ENCODE assay signal across 23 cellular contexts in the genomic region with DNA sequence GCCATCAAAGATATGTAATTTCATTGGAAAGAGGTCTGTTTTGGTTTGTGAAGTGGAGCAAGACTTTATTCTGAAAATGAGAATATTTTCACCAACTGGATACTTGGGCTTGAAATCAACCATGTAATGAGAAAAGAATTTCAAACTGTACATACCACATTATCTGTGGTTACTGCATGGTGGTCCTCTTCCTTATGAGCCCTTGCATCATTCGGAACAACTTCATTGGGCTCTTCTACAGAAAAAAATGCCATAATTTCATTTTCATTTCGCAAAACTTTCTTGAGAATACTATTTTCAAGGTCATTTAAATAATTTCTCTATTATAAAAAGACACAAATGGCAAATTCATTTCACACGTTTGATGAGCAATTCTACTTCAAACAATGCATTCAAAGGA.
DNase-seq lines count a peak whose midpoint lies in the region; FAIRE-seq and TF ChIP-seq lines count a peak whose summit lies in the region.
"Had no signal": no experiment of that assay in that cellular context is flagged by ENCODE, and none has a peak within 500 bp of the region (broad histone marks: within the 10 kb centered on the region; RNA-seq: fewer than 3 reads in every experiment).

No MANE protein-coding gene starts in this region.

- peak overlapping the region; percentile 94 for H3K27ac ChIP-seq in SJSA1
- H3K27ac ChIP-seq: C4-2B, KMS-11 had no signal

- FAIRE-seq in D721Med (lab: Jason Lieb, UNC) (peak; percentile 11), GM12892 (lab: Jason Lieb, UNC) (no peak)
- FAIRE-seq: A204.1 had no signal

- no peak for TF ChIP-seq POLR2A in GM12892 (IDR thresholded peaks at IDR 0.05; ENCODE audit: low read depth, low read length)

- no peak for DNase-seq in D721Med (ENCODE audit: insufficient read length, low spot score)
- peak in 1 of 2 experiments; percentile 64 for DNase-seq in SJSA1 (ENCODE audit: low read depth in 1 of 2, low spot score in 2 of 2)
- DNase-seq in fibroblast of pulmonary artery (ENCODE audit: low read depth), result peak; percentile 9
- no peak for DNase-seq in GM13977 (ENCODE audit: low spot score)
- no peak for DNase-seq in putamen (ENCODE audit: low spot score)
- DNase-seq in GM12892 (ENCODE audit: insufficient read length), result no peak
- no peak for DNase-seq in iPS-NIHi7 (ENCODE audit: extremely low spot score)
- DNase-seq: CD8-positive, alpha-beta T cell; DMS79 treated with DMSO at 0.1 percent for 48 hours; H9; NCI-H1048; NCI-H1417; NCI-H1694; NCI-H2029 treated with DMSO at 0.1 percent for 48 hours; NCI-H446 treated with DMSO at 0.1 percent for 48 hours; NCI-H526; NCI-H82; NK-92 treated with Interleukin-12 subunit alpha and Interleukin-12 subunit beta, amount 100 ng/mL, for 24 hours; PC-3 had no signal

- peaks cover 26% of the 10 kb centered on the region for H3K4me1 ChIP-seq in SJSA1 (replicated peaks)

- in situ Hi-C loops in GM13977 (cut with MboI; ENCODE audit: low pct_unique_long_range_greater_than_20kb, low sequenced_read_pairs, unreplicated experiment), result no loop called here

- no peaks in the 10 kb centered on the region for H3K27me3 ChIP-seq in SJSA1 (replicated peaks)

- H3K4me3 ChIP-seq in SJSA1, result no peak overlapping the region
- no peak overlapping the region for H3K4me3 ChIP-seq in fibroblast of pulmonary artery (replicated peaks; ENCODE audit: low read depth, low read length)
- H3K4me3 ChIP-seq: GM23338 had no signal

- H3K9me3 ChIP-seq in SJSA1 (replicated peaks), result no peaks in the 10 kb centered on the region

- no peak for TF ChIP-seq CTCF in D721Med (IDR thresholded peaks at IDR 0.05; ENCODE audit: insufficient read depth, missing control alignments)
- no peak for TF ChIP-seq CTCF in fibroblast of pulmonary artery (IDR thresholded peaks at IDR 0.05; ENCODE audit: low read length, missing control alignments)
- TF ChIP-seq CTCF in GM13977 (IDR thresholded peaks at IDR 0.05; ENCODE audit: extremely low read depth, insufficient read depth, missing control alignments), result no peak

- H3K36me3 ChIP-seq in SJSA1, result no peaks in the 10 kb centered on the region
